ENCODE assay signal across 1 cellular context in genomic region chr4:73964862-73965611, GRCh38.
TF ChIP-seq lines count a peak whose summit lies in the region.

No MANE protein-coding gene starts in this region.

TF ChIP-seq in WTC11, 78 proteins besides CTCF, POLR2A, EP300 and RAD21 (continued from another document):
- TF ChIP-seq E2F1 (CRISPR knock-in tag; IDR thresholded peaks at IDR 0.05) (no peak), RELA (CRISPR knock-in tag; IDR thresholded peaks at IDR 0.05; ENCODE audit: borderline replicate concordance) (no peak), OVOL2 (CRISPR knock-in tag; IDR thresholded peaks at IDR 0.05; ENCODE audit: borderline replicate concordance) (no peak)
- TF ChIP-seq, protein P1, sequence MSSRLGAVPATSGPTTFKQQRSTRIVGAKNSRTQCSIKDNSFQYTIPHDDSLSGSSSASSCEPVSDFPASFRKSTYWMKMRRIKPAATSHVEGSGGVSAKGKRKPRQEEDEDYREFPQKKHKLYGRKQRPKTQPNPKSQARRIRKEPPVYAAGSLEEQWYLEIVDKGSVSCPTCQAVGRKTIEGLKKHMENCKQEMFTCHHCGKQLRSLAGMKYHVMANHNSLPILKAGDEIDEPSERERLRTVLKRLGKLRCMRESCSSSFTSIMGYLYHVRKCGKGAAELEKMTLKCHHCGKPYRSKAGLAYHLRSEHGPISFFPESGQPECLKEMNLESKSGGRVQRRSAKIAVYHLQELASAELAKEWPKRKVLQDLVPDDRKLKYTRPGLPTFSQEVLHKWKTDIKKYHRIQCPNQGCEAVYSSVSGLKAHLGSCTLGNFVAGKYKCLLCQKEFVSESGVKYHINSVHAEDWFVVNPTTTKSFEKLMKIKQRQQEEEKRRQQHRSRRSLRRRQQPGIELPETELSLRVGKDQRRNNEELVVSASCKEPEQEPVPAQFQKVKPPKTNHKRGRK (CRISPR knock-in tag; IDR thresholded peaks at IDR 0.05; ENCODE audit: borderline replicate concordance), result no peak
- TF ChIP-seq, protein P2, sequence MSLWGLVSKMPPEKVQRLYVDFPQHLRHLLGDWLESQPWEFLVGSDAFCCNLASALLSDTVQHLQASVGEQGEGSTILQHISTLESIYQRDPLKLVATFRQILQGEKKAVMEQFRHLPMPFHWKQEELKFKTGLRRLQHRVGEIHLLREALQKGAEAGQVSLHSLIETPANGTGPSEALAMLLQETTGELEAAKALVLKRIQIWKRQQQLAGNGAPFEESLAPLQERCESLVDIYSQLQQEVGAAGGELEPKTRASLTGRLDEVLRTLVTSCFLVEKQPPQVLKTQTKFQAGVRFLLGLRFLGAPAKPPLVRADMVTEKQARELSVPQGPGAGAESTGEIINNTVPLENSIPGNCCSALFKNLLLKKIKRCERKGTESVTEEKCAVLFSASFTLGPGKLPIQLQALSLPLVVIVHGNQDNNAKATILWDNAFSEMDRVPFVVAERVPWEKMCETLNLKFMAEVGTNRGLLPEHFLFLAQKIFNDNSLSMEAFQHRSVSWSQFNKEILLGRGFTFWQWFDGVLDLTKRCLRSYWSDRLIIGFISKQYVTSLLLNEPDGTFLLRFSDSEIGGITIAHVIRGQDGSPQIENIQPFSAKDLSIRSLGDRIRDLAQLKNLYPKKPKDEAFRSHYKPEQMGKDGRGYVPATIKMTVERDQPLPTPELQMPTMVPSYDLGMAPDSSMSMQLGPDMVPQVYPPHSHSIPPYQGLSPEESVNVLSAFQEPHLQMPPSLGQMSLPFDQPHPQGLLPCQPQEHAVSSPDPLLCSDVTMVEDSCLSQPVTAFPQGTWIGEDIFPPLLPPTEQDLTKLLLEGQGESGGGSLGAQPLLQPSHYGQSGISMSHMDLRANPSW (CRISPR knock-in tag; conservative IDR thresholded peaks at IDR 0.05; ENCODE audit: low read depth), result no peak
